ENCODE assay signal across 20 cellular contexts in genomic region chr15:41840092-41840491, GRCh38.
"Had no signal": no experiment of that assay in that cellular context is flagged by ENCODE, and none has a peak within 500 bp of the region (broad histone marks: within the 10 kb centered on the region; RNA-seq: fewer than 3 reads in every experiment).

No MANE protein-coding gene starts in this region.

- H3K4me1 ChIP-seq: spleen had no signal

- H3K27ac ChIP-seq: heart right ventricle, neutrophil, psoas muscle, right lobe of liver, spleen, stomach, thyroid gland had no signal

- ATAC-seq: effector memory CD8-positive, alpha-beta T cell; heart right ventricle; left lobe of liver; psoas muscle; right lobe of liver; stimulated activated memory B cell treated with anti-CD40 and anti-IgM and Interleukin-4, amounts not matched to agents 10 μg/mL and 1 μg/mL and 100 μg/mL, for 72 hours had no signal

- H3K27me3 ChIP-seq: heart right ventricle, neutrophil, right lobe of liver, spleen, stomach, thyroid gland had no signal

- DNase-seq: effector memory CD8-positive, alpha-beta T cell; heart right ventricle; hypothalamus; islet precursor cell; mammary epithelial cell; naive thymus-derived CD4-positive, alpha-beta T cell; nephron progenitor cell; psoas muscle; retina; right lobe of liver; spleen; stimulated activated CD4-positive, alpha-beta T cell treated with anti-CD3 and anti-CD28 coated beads, Interleukin-15, amount 100 ng/mL, for 24 hours; stimulated activated CD4-positive, alpha-beta T cell treated with anti-CD3 and anti-CD28 coated beads, Interleukin-1b, Interleukin-23, amount 100 ng/mL, for 48 hours; stimulated activated CD4-positive, alpha-beta T cell treated with anti-CD3 and anti-CD28 coated beads, Interleukin-4, amount 100 ng/mL, for 24 hours; stomach; substantia nigra; thyroid gland had no signal

- H3K4me3 ChIP-seq: heart right ventricle, psoas muscle, right lobe of liver, spleen, stomach, thyroid gland had no signal

- H3K9me3 ChIP-seq: heart right ventricle, neutrophil, psoas muscle, right lobe of liver, spleen, stomach, thyroid gland had no signal
